Comparison of ENCODE assay signal across 8 cellular contexts in the genomic region with DNA sequence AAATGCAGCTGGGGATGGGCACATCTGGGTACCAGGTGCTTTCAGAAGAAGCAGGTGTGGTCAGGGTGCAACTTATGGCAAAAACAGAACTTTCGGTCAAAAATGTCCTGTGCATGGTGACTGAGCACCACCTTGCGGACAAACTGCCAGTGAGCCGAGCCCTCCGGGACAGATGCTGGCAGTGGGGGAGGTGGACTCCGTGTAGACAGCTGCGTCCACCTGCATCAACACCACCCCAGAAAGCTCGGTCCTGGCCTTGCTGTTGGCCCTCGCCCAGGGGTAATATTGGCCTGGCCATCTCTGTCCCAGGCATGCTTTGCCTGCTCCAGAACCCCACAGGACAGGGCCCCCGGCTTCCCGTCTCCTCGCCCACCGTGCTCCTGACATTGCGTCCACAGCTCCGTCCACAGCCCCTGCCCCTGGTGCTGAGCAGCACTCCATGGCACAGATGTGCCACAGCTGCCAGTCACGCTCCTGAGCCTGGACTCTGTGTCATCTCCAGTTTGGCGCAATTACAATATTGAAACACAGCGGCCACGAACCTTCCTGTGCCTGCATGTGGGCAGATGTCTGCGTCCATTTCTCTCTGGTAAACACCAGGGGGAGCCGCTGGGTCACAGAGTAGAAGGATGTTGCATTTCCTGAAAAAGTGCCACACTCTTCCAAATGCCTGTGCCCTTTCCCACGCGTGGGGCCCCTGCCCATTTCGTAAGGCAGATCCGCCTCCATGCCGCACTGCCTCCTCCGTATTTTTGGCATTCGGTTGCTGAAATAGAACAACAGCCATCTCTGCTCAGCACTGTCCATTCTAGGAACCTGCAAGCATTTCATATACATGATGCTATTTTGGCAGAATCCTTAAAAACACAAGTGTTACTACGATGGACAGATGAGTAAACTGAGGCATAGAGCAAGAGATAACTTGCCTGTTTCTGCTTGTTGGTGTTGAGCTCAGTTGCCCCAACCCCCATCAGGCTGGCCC. TPM values are rescaled to one million over a fixed set of nuclear protein-coding genes. Genes with fewer than 3 reads are reported as not detected.
DNase-seq lines count a peak whose midpoint lies in the region; ATAC-seq, FAIRE-seq and TF ChIP-seq lines count a peak whose summit lies in the region.

No MANE protein-coding gene starts in this region.

- peaks cover 9% of the 10 kb centered on the region for H3K4me1 Mint-ChIP-seq in central memory CD8-positive, alpha-beta T cell

- H3K4me3 Mint-ChIP-seq in central memory CD8-positive, alpha-beta T cell, result peak overlapping the region; percentile 53

- H3K27ac Mint-ChIP-seq in central memory CD8-positive, alpha-beta T cell (ENCODE audit: low read depth), result no peak overlapping the region

- peaks cover 30% of the 10 kb centered on the region for H3K27me3 Mint-ChIP-seq in central memory CD8-positive, alpha-beta T cell

- peak; percentile 80 for FAIRE-seq in GM12892 (lab: Jason Lieb, UNC)

- DNase-seq in GM12892 (ENCODE audit: insufficient read length) (peak; percentile 79), NCI-H2171 (lab: John Stamatoyannopoulos, UW) (peak; percentile 80), kidney glomerular epithelial cell (lab: John Stamatoyannopoulos, UW) (peak; percentile 48)
- peak; percentile 30 to 46 (median 36) for DNase-seq in activated CD4-positive, CD25-positive, alpha-beta regulatory T cell (lab: John Stamatoyannopoulos, UW)
- peak; percentile 47 to 58 for DNase-seq in central memory CD8-positive, alpha-beta T cell (ENCODE audit: low spot score in 2 of 2)
- peak; percentile 25 to 60 (median 41) for DNase-seq in stimulated activated CD4-positive, alpha-beta T cell treated with anti-CD3 and anti-CD28 coated beads, Interleukin-1b, Interleukin-23, amount 100 ng/mL, for 24 hours (ENCODE audit: low read depth in 4 of 4, low spot score in 1 of 4)

- H3K36me3 Mint-ChIP-seq in central memory CD8-positive, alpha-beta T cell (ENCODE audit: insufficient read depth), result peaks cover 2% of the 10 kb centered on the region

- no peak for TF ChIP-seq POLR2A in GM12892 (IDR thresholded peaks at IDR 0.05; ENCODE audit: low read depth, low read length)

- ATAC-seq in HG03025 (IDR thresholded peaks at IDR 0.05; ENCODE audit: low FRiP score, unreplicated experiment), result peak; percentile 54
- ATAC-seq in central memory CD8-positive, alpha-beta T cell (replicated peaks; ENCODE audit: extremely low read depth, poor library complexity, severe bottlenecking), result peak; percentile 73
- no peak for ATAC-seq in GM18520 (IDR thresholded peaks at IDR 0.05; ENCODE audit: unreplicated experiment)

- no peaks in the 10 kb centered on the region for H3K9me3 Mint-ChIP-seq in central memory CD8-positive, alpha-beta T cell

RNA-seq across cellular contexts. Expression of a gene that starts 33.4 kb away (rescaled TPM):
- not detected for polyA plus RNA-seq in GM12892 (2012; ENCODE audit: missing spikeins)

RNA-seq across cellular contexts. Expression of a gene that starts 56.2 kb away (rescaled TPM):
- 2.0 TPM for polyA plus RNA-seq in GM12892 (2012; ENCODE audit: missing spikeins)

RNA-seq across cellular contexts. Expression of a gene that starts 57.2 kb away (rescaled TPM):
- not detected for polyA plus RNA-seq in GM12892 (2012; ENCODE audit: missing spikeins)
